ENCODE assay signal across 20 cellular contexts in the genomic region with DNA sequence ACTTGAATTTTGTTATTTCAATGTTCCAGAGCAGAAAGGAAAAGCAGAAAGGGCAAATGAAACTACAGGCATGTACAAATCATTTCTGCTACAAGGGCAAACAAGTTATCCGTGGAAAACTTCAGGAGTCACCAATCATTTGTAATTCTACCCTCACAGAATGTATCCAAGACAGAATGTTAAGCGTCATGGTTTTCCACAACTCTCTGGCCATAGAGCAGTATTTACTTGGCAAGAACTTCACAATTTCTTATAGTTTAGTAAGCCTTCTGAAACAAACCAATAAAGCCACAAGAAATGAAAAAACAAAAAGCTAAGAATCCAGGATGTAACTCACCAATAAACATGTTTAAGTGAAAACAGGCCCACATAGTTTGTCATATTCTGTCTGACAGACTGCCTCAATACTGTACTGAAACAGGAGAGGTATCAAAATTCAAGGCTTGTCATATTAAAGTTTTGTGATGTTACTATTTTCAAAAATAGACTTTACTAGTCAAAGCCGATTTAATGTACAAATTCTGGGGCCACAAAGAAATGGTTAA.
A peak's percentile ranks its signal among the peaks of the same experiment; 100 is the strongest.
DNase-seq lines count a peak whose midpoint lies in the region; ATAC-seq and TF ChIP-seq lines count a peak whose summit lies in the region.
"Had no signal": no experiment of that assay in that cellular context is flagged by ENCODE, and none has a peak within 500 bp of the region (broad histone marks: within the 10 kb centered on the region; RNA-seq: fewer than 3 reads in every experiment).

No MANE protein-coding gene starts in this region.

- H3K18ac ChIP-seq in mesendoderm (ENCODE audit: low read length): no peak overlapping the region

- H3K36me3 Mint-ChIP-seq in mesothelial cell of epicardium: peaks cover 13% of the 10 kb centered on the region

- CTCF ChIA-PET in AG04450 (lab: Charles Lee): interaction anchor here (1.2 kb wide), 1 partner anchor 242 kb away, joined by 3 read pairs; no protein-coding TSS in a partner anchor

- peaks cover 5% of the 10 kb centered on the region for H3K4me1 Mint-ChIP-seq in mesothelial cell of epicardium
- H3K4me1 Mint-ChIP-seq: activated CD8-positive, alpha-beta memory T cell treated with anti-CD3 and anti-CD28 coated beads, Interleukin-2, amount 10 ng/mL, durations not matched to agents 7 days and 5 days; IgD-negative memory B cell; neural crest cell had no signal

- H3K4me3 Mint-ChIP-seq in mesothelial cell of epicardium: no peak overlapping the region
- H3K4me3 Mint-ChIP-seq: activated CD8-positive, alpha-beta memory T cell treated with anti-CD3 and anti-CD28 coated beads, Interleukin-2, amount 10 ng/mL, durations not matched to agents 7 days and 5 days; IgD-negative memory B cell; neural crest cell had no signal

- H2AK5ac ChIP-seq in mesendoderm (ENCODE audit: low read length): no peak overlapping the region

- H3K4me1 ChIP-seq in mesendoderm (ENCODE audit: control insufficient read depth, low read depth, low read length): no peaks in the 10 kb centered on the region

- no peaks in the 10 kb centered on the region for H3K79me1 ChIP-seq in mesendoderm (ENCODE audit: low read length)

- no peaks in the 10 kb centered on the region for H3K9me3 Mint-ChIP-seq in mesothelial cell of epicardium
- H3K9me3 Mint-ChIP-seq: IgD-negative memory B cell, neural crest cell had no signal

- no peak overlapping the region for H3K23ac ChIP-seq in mesendoderm (ENCODE audit: low read length)

- ATAC-seq in GM19467 (IDR thresholded peaks at IDR 0.05; ENCODE audit: unreplicated experiment): no peak
- ATAC-seq: activated CD8-positive, alpha-beta memory T cell treated with anti-CD3 and anti-CD28 coated beads, Interleukin-2, amount 10 ng/mL, durations not matched to agents 7 days and 5 days had no signal

- no peak overlapping the region for H3K56ac ChIP-seq in mesendoderm (ENCODE audit: low read length)

- H2BK5ac ChIP-seq in mesendoderm (ENCODE audit: low read length): no peak overlapping the region

- H3K27ac ChIP-seq in AG04450 (ENCODE audit: low read depth, low read length) (no peak overlapping the region), mesendoderm (ENCODE audit: low read depth, low read length) (no peak overlapping the region)

- no CpG with 5 or more reads among the region's 3 CpGs for WGBS in mesendoderm (ENCODE audit: extremely low coverage, insufficient coverage, low lambda C conversion rate)

- no peak overlapping the region for H3K4me2 ChIP-seq in mesendoderm (ENCODE audit: low read length)

- H3K9me3 ChIP-seq in AG04450 (ENCODE audit: control insufficient read depth, insufficient read depth, low read length): no peaks in the 10 kb centered on the region

- no peaks in the 10 kb centered on the region for H3K36me3 ChIP-seq in mesendoderm (ENCODE audit: control insufficient read depth, insufficient read depth, low read length)

- H2BK15ac ChIP-seq in mesendoderm (replicated peaks; ENCODE audit: low read depth): no peak overlapping the region

- DNase-seq in AG04450 (ENCODE audit: low read depth, low spot score) (peak; percentile 59), HCEC 1CT (peak; percentile 69), choroid plexus epithelial cell (ENCODE audit: low read depth) (peak; percentile 21), mesothelial cell of epicardium (ENCODE audit: low spot score in 2 of 2, unreplicated experiment in 2 of 2) (no peak), mesendoderm (no peak), mesenteric fat pad (ENCODE audit: low spot score) (no peak)
- DNase-seq in stimulated activated CD4-positive, alpha-beta T cell treated with anti-CD3 and anti-CD28 coated beads, Interleukin-4, amount 100 ng/mL, for 4 hours: no peak
- DNase-seq: activated CD4-positive, alpha-beta T cell treated with anti-CD3 and anti-CD28 coated beads for 1 hour; activated CD8-positive, alpha-beta memory T cell treated with anti-CD3 and anti-CD28 coated beads, Interleukin-2, amount 10 ng/mL, durations not matched to agents 7 days and 5 days; foreskin melanocyte; GF-D8; MV-4-11; NCI-H2081 treated with DMSO at 0.1 percent for 48 hours; NCI-H69; OCI-M1; T-helper 9 cell had no signal

- H4K5ac ChIP-seq in mesendoderm (ENCODE audit: low read length): no peak overlapping the region

- POLR2A ChIA-PET in AG04450 (lab: Yijun Ruan, JAX): no interaction called here

- TF ChIP-seq CTCF in AG04450 (IDR thresholded peaks at IDR 0.05; ENCODE audit: low read depth, low read length) (no peak), choroid plexus epithelial cell (conservative IDR thresholded peaks at IDR 0.05; ENCODE audit: low read depth, low read length) (no peak), mesothelial cell of epicardium (IDR thresholded peaks at IDR 0.05; ENCODE audit: unreplicated experiment) (no peak)

- H4K8ac ChIP-seq in mesendoderm (ENCODE audit: low read depth, low read length): no peak overlapping the region

- H3K79me2 ChIP-seq in mesendoderm (ENCODE audit: control insufficient read depth, insufficient read depth, low read length): no peaks in the 10 kb centered on the region

- H3K27me3 Mint-ChIP-seq in mesothelial cell of epicardium (ENCODE audit: low read depth): no peaks in the 10 kb centered on the region
- H3K27me3 Mint-ChIP-seq: activated CD8-positive, alpha-beta memory T cell treated with anti-CD3 and anti-CD28 coated beads, Interleukin-2, amount 10 ng/mL, durations not matched to agents 7 days and 5 days; IgD-negative memory B cell had no signal

- H3K9ac ChIP-seq in mesendoderm (ENCODE audit: low read length): no peak overlapping the region

- H2BK120ac ChIP-seq in mesendoderm (ENCODE audit: low read depth, low read length): no peak overlapping the region

- H3K4ac ChIP-seq in mesendoderm (ENCODE audit: low read depth, low read length): no peak overlapping the region

- H3K27me3 ChIP-seq in AG04450 (ENCODE audit: control insufficient read depth, insufficient read depth, low read length) (no peaks in the 10 kb centered on the region), mesendoderm (ENCODE audit: insufficient read depth, low read length, poor library complexity) (no peaks in the 10 kb centered on the region)

- H3K4me3 ChIP-seq in AG04450 (ENCODE audit: low read depth, low read length) (no peak overlapping the region), choroid plexus epithelial cell (ENCODE audit: low read depth, low read length) (no peak overlapping the region), mesendoderm (ENCODE audit: low read length) (no peak overlapping the region)
- H3K4me3 ChIP-seq: lung had no signal

- peak overlapping the region; percentile 40 for H3K27ac Mint-ChIP-seq in mesothelial cell of epicardium
- H3K27ac Mint-ChIP-seq: activated CD8-positive, alpha-beta memory T cell treated with anti-CD3 and anti-CD28 coated beads, Interleukin-2, amount 10 ng/mL, durations not matched to agents 7 days and 5 days; IgD-negative memory B cell had no signal

Comparison
In these comparisons a context has a peak if more than half of its experiments do, and no peak if none do; other contexts are left out.
1. DNase-seq: peak in AG04450 (single experiment), HCEC 1CT (single experiment) and choroid plexus epithelial cell (single experiment); none in mesothelial cell of epicardium (0 of 2), mesendoderm (single experiment), stimulated activated CD4-positive, alpha-beta T cell treated with anti-CD3 and anti-CD28 coated beads, Interleukin-4, amount 100 ng/mL, for 4 hours (0 of 2) and mesenteric fat pad (single experiment).